ENCODE assay signal across 9 cellular contexts in genomic region chr21:38989745-38990423, GRCh38.
DNase-seq lines count a peak whose midpoint lies in the region; ATAC-seq and TF ChIP-seq lines count a peak whose summit lies in the region.
"Had no signal": no experiment of that assay in that cellular context is flagged by ENCODE, and none has a peak within 500 bp of the region (broad histone marks: within the 10 kb centered on the region; RNA-seq: fewer than 3 reads in every experiment).

No MANE protein-coding gene starts in this region.

- no peak for TF ChIP-seq POLR2A in testis (IDR thresholded peaks at IDR 0.05)

- 40 to 45% methylated on average over 15 to 17 of the region's 17 CpGs for WGBS in testis, 2 donors

- H3K27ac ChIP-seq in mucosa of rectum (ENCODE audit: low read depth in 2 of 2, low read length in 2 of 2) (peak overlapping the region; percentile 4 to 45), testis (no peak overlapping the region)
- H3K27ac ChIP-seq in CD8-positive, alpha-beta memory T cell (ENCODE audit: low read depth, low read length) = no peak overlapping the region

- H3K4me1 Mint-ChIP-seq in CD8-positive, alpha-beta memory T cell = peaks cover 0 to 4% (median 3%) of the 10 kb centered on the region in 3 donors

- H3K36me3 ChIP-seq in BE2C = no peaks in the 10 kb centered on the region
- H3K36me3 ChIP-seq in mucosa of rectum (ENCODE audit: control insufficient read depth in 2 of 2, insufficient read depth in 2 of 2, low read length in 2 of 2) = no peaks in the 10 kb centered on the region
- no peaks in the 10 kb centered on the region for H3K36me3 ChIP-seq in CD8-positive, alpha-beta memory T cell (ENCODE audit: insufficient read depth, low read length)
- no peaks in the 10 kb centered on the region for H3K36me3 ChIP-seq in testis (ENCODE audit: low read depth, missing control alignments)

- no peak for ATAC-seq in HG02610 (IDR thresholded peaks at IDR 0.05; ENCODE audit: unreplicated experiment)
- ATAC-seq in GM21367 (IDR thresholded peaks at IDR 0.05; ENCODE audit: unreplicated experiment) = no peak

- TF ChIP-seq CTCF in BE2C (IDR thresholded peaks at IDR 0.05; ENCODE audit: low read depth, low read length) (no peak), testis (IDR thresholded peaks at IDR 0.05) (no peak)

- H3K4me1 ChIP-seq in BE2C (peaks cover 44% of the 10 kb centered on the region), mucosa of rectum (ENCODE audit: control insufficient read depth in 2 of 2, insufficient read depth in 2 of 2, low read length in 2 of 2) (peaks cover 11% of the 10 kb centered on the region in 2 donors), testis (peaks cover 82% of the 10 kb centered on the region)
- no peaks in the 10 kb centered on the region for H3K4me1 ChIP-seq in CD8-positive, alpha-beta memory T cell (ENCODE audit: insufficient read depth, low read length)

- intact Hi-C loops in testis (cut with DNase I; ENCODE audit: low total_unique reads) = no loop called here

- H3K4me3 ChIP-seq in BE2C (ENCODE audit: low read depth, low read length) = peak overlapping the region; percentile 42
- no peak overlapping the region for H3K4me3 ChIP-seq in mucosa of rectum (ENCODE audit: low read length in 2 of 2)
- H3K4me3 ChIP-seq in CD8-positive, alpha-beta memory T cell (ENCODE audit: low read length) = no peak overlapping the region
- H3K4me3 ChIP-seq in testis = no peak overlapping the region

- no peak overlapping the region for H3K4me3 Mint-ChIP-seq in CD8-positive, alpha-beta memory T cell

- H3K36me3 Mint-ChIP-seq in CD8-positive, alpha-beta memory T cell = no peaks in the 10 kb centered on the region

- H3K27me3 ChIP-seq in BE2C (no peaks in the 10 kb centered on the region), mucosa of rectum (ENCODE audit: control insufficient read depth in 2 of 2, insufficient read depth in 2 of 2, low read length in 2 of 2) (no peaks in the 10 kb centered on the region), testis (no peaks in the 10 kb centered on the region)
- H3K27me3 ChIP-seq in CD8-positive, alpha-beta memory T cell (ENCODE audit: insufficient read depth, low read length, poor library complexity, severe bottlenecking) = no peaks in the 10 kb centered on the region

- H3K9me3 Mint-ChIP-seq in CD8-positive, alpha-beta memory T cell = no peaks in the 10 kb centered on the region

- H3K9me3 ChIP-seq in BE2C (no peaks in the 10 kb centered on the region), mucosa of rectum (ENCODE audit: control insufficient read depth in 2 of 2, low read length in 2 of 2) (no peaks in the 10 kb centered on the region), testis (no peaks in the 10 kb centered on the region)
- no peaks in the 10 kb centered on the region for H3K9me3 ChIP-seq in CD8-positive, alpha-beta memory T cell (ENCODE audit: low read length)

- DNase-seq in BE2C (peak; percentile 76), NCI-H2029 treated with DMSO at 0.1 percent for 48 hours (lab: John Stamatoyannopoulos, UW) (peak; percentile 94), dedifferentiated amniotic fluid mesenchymal stem cell (ENCODE audit: extremely low spot score) (peak; percentile 60), testis (no peak)
- no peak for DNase-seq in CD8-positive, alpha-beta memory T cell
- DNase-seq: activated CD4-positive, alpha-beta T cell treated with anti-CD3 and anti-CD28 coated beads, Interleukin-2, amount 50 U/mL, for 48 hours had no signal

- H3K9ac ChIP-seq in mucosa of rectum (ENCODE audit: low read depth in 1 of 2, low read length in 2 of 2) = peak overlapping the region; percentile 11 to 18

- CTCF ChIA-PET in CD8-positive, alpha-beta memory T cell (lab: Charles Lee) = no interaction called here

- POLR2A ChIA-PET in CD8-positive, alpha-beta memory T cell (lab: Charles Lee) = no interaction called here

- no peak overlapping the region for H3K27ac Mint-ChIP-seq in CD8-positive, alpha-beta memory T cell

- H3K27me3 Mint-ChIP-seq in CD8-positive, alpha-beta memory T cell = peaks cover 25 to 44% of the 10 kb centered on the region in 2 donors

Comparison
In these comparisons a context has a peak if more than half of its experiments do, and no peak if none do; other contexts are left out.
1. DNase-seq: peak in BE2C (single experiment), NCI-H2029 treated with DMSO at 0.1 percent for 48 hours (single experiment) and dedifferentiated amniotic fluid mesenchymal stem cell (single experiment); none in CD8-positive, alpha-beta memory T cell (0 of 5) and testis (single experiment).
2. H3K27ac ChIP-seq: peak in mucosa of rectum (2 of 2); none in CD8-positive, alpha-beta memory T cell (single experiment) and testis (0 of 2).